8 cellular contexts compared by ENCODE assay signal in genomic region chrX:45186643-45187026, GRCh38. TPM values are rescaled to one million over a fixed set of nuclear protein-coding genes. Genes with fewer than 3 reads are reported as not detected.
A peak's percentile ranks its signal among the peaks of the same experiment; 100 is the strongest.
DNase-seq lines count a peak whose midpoint lies in the region; ATAC-seq, FAIRE-seq and TF ChIP-seq lines count a peak whose summit lies in the region.

No MANE protein-coding gene starts in this region.

- DNase-seq in activated CD4-positive, alpha-beta T cell treated with anti-CD3 and anti-CD28 coated beads, Interleukin-2, amount 10 ng/mL, durations not matched to agents 7 days and 5 days = no peak
- DNase-seq in activated CD4-positive, alpha-beta T cell treated with anti-CD3 and anti-CD28 coated beads for 1 hour = no peak
- no peak for DNase-seq in GM12878 (ENCODE audit: low read depth, low spot score)
- no peak for DNase-seq in osteocyte (ENCODE audit: extremely low spot score, unreplicated experiment)
- DNase-seq in GM19238 (ENCODE audit: insufficient read length, low spot score) = no peak
- DNase-seq in kidney glomerular epithelial cell (lab: John Stamatoyannopoulos, UW) = no peak

- RAD21 ChIA-PET in GM12878 (lab: Charles Lee; ENCODE audit: unreplicated experiment) = interaction anchor here (0.6 to 2.5 kb wide), 2 partner anchors 844 to 1228 kb away, joined by 4 to 7 read pairs; no protein-coding TSS in a partner anchor

- peaks cover 19% of the 10 kb centered on the region for H3K4me1 Mint-ChIP-seq in activated CD4-positive, alpha-beta T cell treated with anti-CD3 and anti-CD28 coated beads, Interleukin-2, amount 10 ng/mL, durations not matched to agents 7 days and 5 days
- H3K4me1 Mint-ChIP-seq in osteocyte (ENCODE audit: unreplicated experiment) = peaks cover 4% of the 10 kb centered on the region

- no peaks in the 10 kb centered on the region for H3K27me3 Mint-ChIP-seq in activated CD4-positive, alpha-beta T cell treated with anti-CD3 and anti-CD28 coated beads, Interleukin-2, amount 10 ng/mL, durations not matched to agents 7 days and 5 days
- no peaks in the 10 kb centered on the region for H3K27me3 Mint-ChIP-seq in osteocyte (ENCODE audit: unreplicated experiment)

- no peaks in the 10 kb centered on the region for H3K4me1 ChIP-seq in GM12878 (ENCODE audit: control insufficient read depth, insufficient read depth, low read length)

- no peak for FAIRE-seq in GM12878 (lab: Jason Lieb, UNC)

- no peaks in the 10 kb centered on the region for H3K36me3 Mint-ChIP-seq in activated CD4-positive, alpha-beta T cell treated with anti-CD3 and anti-CD28 coated beads, Interleukin-2, amount 10 ng/mL, durations not matched to agents 7 days and 5 days (ENCODE audit: low read depth)
- no peaks in the 10 kb centered on the region for H3K36me3 Mint-ChIP-seq in osteocyte (ENCODE audit: unreplicated experiment)

- no peak for TF ChIP-seq POLR2A in GM12878 (IDR thresholded peaks at IDR 0.05; ENCODE audit: low read depth, low read length)

- peak overlapping the region; percentile 80 for H3K4me3 Mint-ChIP-seq in activated CD4-positive, alpha-beta T cell treated with anti-CD3 and anti-CD28 coated beads, Interleukin-2, amount 10 ng/mL, durations not matched to agents 7 days and 5 days
- peak overlapping the region; percentile 75 for H3K4me3 Mint-ChIP-seq in osteocyte (ENCODE audit: unreplicated experiment)

- TF ChIP-seq EP300 in GM12878 (IDR thresholded peaks at IDR 0.05; ENCODE audit: borderline replicate concordance in 1 of 2, control insufficient read depth in 1 of 2, low read depth in 2 of 2, low read length in 2 of 2) = no peak

- no peak overlapping the region for H3K4me3 ChIP-seq in GM12878

- H3K9me3 Mint-ChIP-seq in activated CD4-positive, alpha-beta T cell treated with anti-CD3 and anti-CD28 coated beads, Interleukin-2, amount 10 ng/mL, durations not matched to agents 7 days and 5 days = no peaks in the 10 kb centered on the region
- H3K9me3 Mint-ChIP-seq in osteocyte (ENCODE audit: unreplicated experiment) = peaks cover 4% of the 10 kb centered on the region

- no peak overlapping the region for H2AFZ ChIP-seq in GM12878 (ENCODE audit: control insufficient read depth, low read depth, low read length)

- H3K27ac Mint-ChIP-seq in activated CD4-positive, alpha-beta T cell treated with anti-CD3 and anti-CD28 coated beads, Interleukin-2, amount 10 ng/mL, durations not matched to agents 7 days and 5 days = peak overlapping the region; percentile 81
- no peak overlapping the region for H3K27ac Mint-ChIP-seq in osteocyte (ENCODE audit: unreplicated experiment)

- ATAC-seq in HG02885 (IDR thresholded peaks at IDR 0.05; ENCODE audit: poor library complexity, unreplicated experiment) = peak; percentile 32
- peak; percentile 51 for ATAC-seq in GM12878
- no peak for ATAC-seq in GM18873 (IDR thresholded peaks at IDR 0.05; ENCODE audit: low FRiP score, unreplicated experiment)

- TF ChIP-seq CTCF in GM12878 (IDR thresholded peaks at IDR 0.05 in 2 of 3, conservative IDR thresholded peaks at IDR 0.05 in 1 of 3; ENCODE audit: control insufficient read depth in 2 of 3, extremely low read depth in 1 of 3, insufficient read depth in 1 of 3, low read depth in 3 of 3, low read length in 3 of 3) (no peak), osteocyte (IDR thresholded peaks at IDR 0.05) (no peak)

- no peaks in the 10 kb centered on the region; a peak in 1 of 4 replicates for H3K27me3 ChIP-seq in GM12878 (replicated peaks in 1 of 2; ENCODE audit: control insufficient read depth in 2 of 2, insufficient read depth in 2 of 2, low read length in 1 of 2)

- CTCF ChIA-PET in activated CD4-positive, alpha-beta T cell treated with anti-CD3 and anti-CD28 coated beads, Interleukin-2, amount 10 ng/mL, durations not matched to agents 7 days and 5 days (lab: Charles Lee) = interaction anchor here (0.5 to 1.6 kb wide), 4 partner anchors 14 to 1403 kb away, joined by 3 to 6 read pairs (median 4); no protein-coding TSS in a partner anchor
- CTCF ChIA-PET in GM12878 (lab: Yijun Ruan, JAX) = interaction anchor here (0.6 to 3.0 kb wide), 12 partner anchors 8 to 1372 kb away, joined by 3 to 15 read pairs (median 4); no protein-coding TSS in a partner anchor

- no peaks in the 10 kb centered on the region for H3K36me3 ChIP-seq in GM12878 (ENCODE audit: control insufficient read depth in 2 of 2, insufficient read depth in 2 of 2, low read length in 1 of 2)

- POLR2A ChIA-PET in activated CD4-positive, alpha-beta T cell treated with anti-CD3 and anti-CD28 coated beads, Interleukin-2, amount 10 ng/mL, durations not matched to agents 7 days and 5 days (lab: Charles Lee) = no interaction called here
- POLR2A ChIA-PET in GM12878 (lab: Charles Lee) = interaction anchor here (0.6 kb wide), 1 partner anchor 574 kb away, joined by 3 read pairs; no protein-coding TSS in a partner anchor

- 24% methylated on average over 4 of the region's 4 CpGs for WGBS in GM12878 (ENCODE audit: insufficient coverage, insufficient replicate concordance, low lambda C conversion rate, missing lambda C conversion rate)

- no peaks in the 10 kb centered on the region for H3K9me3 ChIP-seq in GM12878 (replicated peaks; ENCODE audit: control insufficient read depth, insufficient read depth, low read length)

- no peaks in the 10 kb centered on the region for H3K79me2 ChIP-seq in GM12878 (ENCODE audit: control insufficient read depth, insufficient read depth, low read length)

- no peak overlapping the region for H3K9ac ChIP-seq in GM12878 (ENCODE audit: control insufficient read depth, insufficient read depth, low read length)

- no peak overlapping the region for H3K4me2 ChIP-seq in GM12878 (ENCODE audit: control insufficient read depth, insufficient read depth)

- in situ Hi-C loops in GM12878 (cut with MboI) = no loop called here

- H3K27ac ChIP-seq in GM12878 (ENCODE audit: control insufficient read depth, insufficient read depth) = no peak overlapping the region

- no TSS peak for BruUV-seq in GM12878 (replicated peaks; lab: Mats Ljungman, UMichigan)

- SMC1A ChIA-PET in GM12878 (lab: Charles Lee; ENCODE audit: uncharacterized antibody, unreplicated experiment) = interaction anchor here (0.5 to 1.8 kb wide), 7 partner anchors 26 to 1228 kb away, joined by 3 to 8 read pairs (median 3); no protein-coding TSS in a partner anchor

- H4K20me1 ChIP-seq in GM12878 (ENCODE audit: control insufficient read depth, insufficient read depth) = no peaks in the 10 kb centered on the region

- intact Hi-C loops in GM12878 (cut with micrococcal nuclease; ENCODE audit: unreplicated experiment) = loop anchor here (2.0 kb wide), 2 partner anchors 110 to 1228 kb away; no protein-coding TSS in a partner anchor

- no peak for TF ChIP-seq RAD21 in GM12878 (IDR thresholded peaks at IDR 0.05; ENCODE audit: insufficient read depth, low read depth, low read length)

TF ChIP-seq in GM12878, 131 proteins besides CTCF, POLR2A, EP300 and RAD21 (continues in another document):
- TF ChIP-seq ZBTB33 (IDR thresholded peaks at IDR 0.05) (no peak), JUNB (IDR thresholded peaks at IDR 0.05) (no peak), NKRF (conservative IDR thresholded peaks at IDR 0.05) (no peak), BCL11A (IDR thresholded peaks at IDR 0.05; ENCODE audit: low read depth, low read length) (no peak)

RNA-seq across cellular contexts. Expression of gene DIPK2B, which starts 14.0 kb away (rescaled TPM):
- not detected for total RNA-seq in activated CD4-positive, alpha-beta T cell treated with anti-CD3 and anti-CD28 coated beads, Interleukin-2, amount 10 ng/mL, durations not matched to agents 7 days and 5 days
- total RNA-seq in GM12878 (2013; cell fraction: nucleolus; rRNA removed) = not detected in 2 replicates
- total RNA-seq in GM12878 (2014; rRNA removed) (not detected in 2 replicates), GM12878 (2014; rRNA removed; fragmentation: Illumina TruSeq; extraction: Trizol) (not detected in 2 replicates), GM12878 (2021) (not detected in 2 replicates), osteocyte (not detected in 2 replicates)
- polyA plus RNA-seq in GM12878 (2011; ENCODE audit: low read depth) = not detected
- polyA plus RNA-seq in GM12878 (2011; rRNA removed) (not detected in 2 replicates), GM12878 (2014; fragmentation: Illumina TruSeq; extraction: Trizol) (not detected in 2 replicates), GM12878 (2014; fragmentation: Nextera tagmentation; extraction: Ambion mirVana) (not detected), GM12878 (2014; rRNA removed) (not detected in 2 replicates), GM12878 (2016; fragmentation: Nextera tagmentation; extraction: Ambion mirVana) (not detected)
- polyA plus RNA-seq in GM12878 (2011; cell fraction: cytosol; rRNA removed) = not detected in 2 replicates
- polyA plus RNA-seq in GM12878 (2011; cell fraction: nucleus; rRNA removed) = not detected in 2 replicates
- not detected in 2 replicates for polyA plus RNA-seq in GM12878 (2012)
- not detected in 2 replicates for polyA minus RNA-seq in GM12878 (2011; rRNA and poly(A)+ RNA removed)
- polyA minus RNA-seq in GM12878 (2011; cell fraction: cytosol; rRNA and poly(A)+ RNA removed) = not detected in 2 replicates
- polyA minus RNA-seq in GM12878 (2011; cell fraction: nucleus; rRNA and poly(A)+ RNA removed) = not detected in 2 replicates
